Comparison of ENCODE assay signal across 2 cellular contexts in the genomic region with DNA sequence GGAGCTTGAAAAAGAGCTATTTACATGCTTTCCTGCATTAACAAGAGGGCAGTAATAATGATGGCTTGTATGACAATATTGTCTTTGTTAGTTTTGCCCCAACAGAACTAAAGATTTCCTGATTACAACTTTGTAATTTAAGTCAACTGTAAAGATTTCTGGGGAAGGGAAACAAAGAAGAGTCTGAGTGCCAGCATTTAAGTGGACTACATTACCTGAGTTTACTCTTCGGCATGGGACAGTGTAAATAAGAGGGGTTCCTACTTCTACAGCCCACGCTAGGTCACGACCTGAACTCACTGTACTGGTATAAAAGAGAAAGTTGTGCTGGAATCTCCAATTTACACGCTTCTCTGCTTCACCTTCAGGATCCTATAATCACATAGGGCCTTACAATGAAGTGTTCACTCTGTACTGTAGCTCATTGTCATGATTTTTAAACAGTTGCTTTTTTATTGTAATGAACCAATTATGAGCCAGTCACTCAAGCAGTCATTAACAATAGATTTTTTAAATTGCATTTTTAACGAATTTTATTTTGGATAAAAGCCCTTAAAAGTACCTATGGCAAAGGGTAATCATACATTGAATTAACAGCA.
TF ChIP-seq lines count a peak whose summit lies in the region.

No MANE protein-coding gene starts in this region.

TF ChIP-seq in Ishikawa, 13 proteins besides CTCF, POLR2A, EP300 and RAD21:
- TF ChIP-seq FOXM1 (IDR thresholded peaks at IDR 0.05; ENCODE audit: borderline replicate concordance, low read depth): no peak
- 0 out of 2 replicates have a peak, but pooled peaks have one; percentile 11 for TF ChIP-seq TEAD4 (IDR thresholded peaks at IDR 0.05)

TF ChIP-seq in GM12878, 131 proteins besides CTCF, POLR2A, EP300 and RAD21:
- TF ChIP-seq FOXM1 (IDR thresholded peaks at IDR 0.05; ENCODE audit: low read depth, low read length) (no peak), ZNF207 (IDR thresholded peaks at IDR 0.05; ENCODE audit: borderline replicate concordance) (no peak), BCL11A (IDR thresholded peaks at IDR 0.05; ENCODE audit: low read depth, low read length) (no peak)
